ENCODE assay signal across 1 cellular context in the genomic region with DNA sequence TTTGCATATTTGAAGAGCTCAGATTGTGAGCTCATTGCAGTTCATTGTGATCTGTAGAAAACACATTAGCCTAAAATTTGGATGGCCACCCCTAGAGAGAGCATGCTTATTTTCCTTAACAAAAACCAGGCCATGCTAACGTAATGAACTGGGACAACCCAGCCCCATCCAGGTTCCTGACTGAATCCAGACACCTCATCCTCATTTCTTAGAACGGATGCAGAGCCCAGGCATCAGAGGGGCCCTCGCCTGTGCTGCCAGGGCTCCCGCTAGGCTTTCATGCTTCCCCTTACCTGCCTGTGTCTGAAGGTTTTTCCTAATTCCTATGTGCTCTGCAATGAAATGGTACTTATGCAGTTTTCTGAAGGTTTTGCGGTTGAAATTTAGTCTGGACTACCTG.
TF ChIP-seq lines count a peak whose summit lies in the region.

No MANE protein-coding gene starts in this region.

TF ChIP-seq in GM23338, 12 proteins besides CTCF, POLR2A, EP300 and RAD21 (continued from another document):
- no peak for TF ChIP-seq STAT1 (IDR thresholded peaks at IDR 0.05; ENCODE audit: unreplicated experiment)
- TF ChIP-seq EZH2phosphoT487 (IDR thresholded peaks at IDR 0.05; ENCODE audit: unreplicated experiment), result no peak
- no peak for TF ChIP-seq JUNB (IDR thresholded peaks at IDR 0.05; ENCODE audit: unreplicated experiment)
- TF ChIP-seq CREB1 (CRISPR knock-in tag; IDR thresholded peaks at IDR 0.05; ENCODE audit: low read depth), result no peak
- TF ChIP-seq, protein P1, sequence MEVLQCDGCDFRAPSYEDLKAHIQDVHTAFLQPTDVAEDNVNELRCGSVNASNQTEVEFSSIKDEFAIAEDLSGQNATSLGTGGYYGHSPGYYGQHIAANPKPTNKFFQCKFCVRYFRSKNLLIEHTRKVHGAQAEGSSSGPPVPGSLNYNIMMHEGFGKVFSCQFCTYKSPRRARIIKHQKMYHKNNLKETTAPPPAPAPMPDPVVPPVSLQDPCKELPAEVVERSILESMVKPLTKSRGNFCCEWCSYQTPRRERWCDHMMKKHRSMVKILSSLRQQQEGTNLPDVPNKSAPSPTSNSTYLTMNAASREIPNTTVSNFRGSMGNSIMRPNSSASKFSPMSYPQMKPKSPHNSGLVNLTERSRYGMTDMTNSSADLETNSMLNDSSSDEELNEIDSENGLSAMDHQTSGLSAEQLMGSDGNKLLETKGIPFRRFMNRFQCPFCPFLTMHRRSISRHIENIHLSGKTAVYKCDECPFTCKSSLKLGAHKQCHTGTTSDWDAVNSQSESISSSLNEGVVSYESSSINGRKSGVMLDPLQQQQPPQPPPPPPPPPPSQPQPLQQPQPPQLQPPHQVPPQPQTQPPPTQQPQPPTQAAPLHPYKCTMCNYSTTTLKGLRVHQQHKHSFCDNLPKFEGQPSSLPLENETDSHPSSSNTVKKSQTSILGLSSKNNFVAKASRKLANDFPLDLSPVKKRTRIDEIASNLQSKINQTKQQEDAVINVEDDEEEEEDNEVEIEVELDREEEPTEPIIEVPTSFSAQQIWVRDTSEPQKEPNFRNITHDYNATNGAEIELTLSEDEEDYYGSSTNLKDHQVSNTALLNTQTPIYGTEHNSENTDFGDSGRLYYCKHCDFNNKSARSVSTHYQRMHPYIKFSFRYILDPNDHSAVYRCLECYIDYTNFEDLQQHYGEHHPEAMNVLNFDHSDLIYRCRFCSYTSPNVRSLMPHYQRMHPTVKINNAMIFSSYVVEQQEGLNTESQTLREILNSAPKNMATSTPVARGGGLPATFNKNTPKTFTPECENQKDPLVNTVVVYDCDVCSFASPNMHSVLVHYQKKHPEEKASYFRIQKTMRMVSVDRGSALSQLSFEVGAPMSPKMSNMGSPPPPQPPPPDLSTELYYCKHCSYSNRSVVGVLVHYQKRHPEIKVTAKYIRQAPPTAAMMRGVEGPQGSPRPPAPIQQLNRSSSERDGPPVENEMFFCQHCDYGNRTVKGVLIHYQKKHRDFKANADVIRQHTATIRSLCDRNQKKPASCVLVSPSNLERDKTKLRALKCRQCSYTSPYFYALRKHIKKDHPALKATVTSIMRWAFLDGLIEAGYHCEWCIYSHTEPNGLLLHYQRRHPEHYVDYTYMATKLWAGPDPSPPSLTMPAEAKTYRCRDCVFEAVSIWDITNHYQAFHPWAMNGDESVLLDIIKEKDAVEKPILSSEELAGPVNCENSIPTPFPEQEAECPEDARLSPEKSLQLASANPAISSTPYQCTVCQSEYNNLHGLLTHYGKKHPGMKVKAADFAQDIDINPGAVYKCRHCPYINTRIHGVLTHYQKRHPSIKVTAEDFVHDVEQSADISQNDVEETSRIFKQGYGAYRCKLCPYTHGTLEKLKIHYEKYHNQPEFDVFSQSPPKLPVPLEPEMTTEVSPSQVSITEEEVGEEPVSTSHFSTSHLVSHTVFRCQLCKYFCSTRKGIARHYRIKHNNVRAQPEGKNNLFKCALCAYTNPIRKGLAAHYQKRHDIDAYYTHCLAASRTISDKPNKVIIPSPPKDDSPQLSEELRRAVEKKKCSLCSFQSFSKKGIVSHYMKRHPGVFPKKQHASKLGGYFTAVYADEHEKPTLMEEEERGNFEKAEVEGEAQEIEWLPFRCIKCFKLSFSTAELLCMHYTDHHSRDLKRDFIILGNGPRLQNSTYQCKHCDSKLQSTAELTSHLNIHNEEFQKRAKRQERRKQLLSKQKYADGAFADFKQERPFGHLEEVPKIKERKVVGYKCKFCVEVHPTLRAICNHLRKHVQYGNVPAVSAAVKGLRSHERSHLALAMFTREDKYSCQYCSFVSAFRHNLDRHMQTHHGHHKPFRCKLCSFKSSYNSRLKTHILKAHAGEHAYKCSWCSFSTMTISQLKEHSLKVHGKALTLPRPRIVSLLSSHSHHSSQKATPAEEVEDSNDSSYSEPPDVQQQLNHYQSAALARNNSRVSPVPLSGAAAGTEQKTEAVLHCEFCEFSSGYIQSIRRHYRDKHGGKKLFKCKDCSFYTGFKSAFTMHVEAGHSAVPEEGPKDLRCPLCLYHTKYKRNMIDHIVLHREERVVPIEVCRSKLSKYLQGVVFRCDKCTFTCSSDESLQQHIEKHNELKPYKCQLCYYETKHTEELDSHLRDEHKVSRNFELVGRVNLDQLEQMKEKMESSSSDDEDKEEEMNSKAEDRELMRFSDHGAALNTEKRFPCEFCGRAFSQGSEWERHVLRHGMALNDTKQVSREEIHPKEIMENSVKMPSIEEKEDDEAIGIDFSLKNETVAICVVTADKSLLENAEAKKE (CRISPR knock-in tag; IDR thresholded peaks at IDR 0.05), result no peak
